23 cellular contexts compared by ENCODE assay signal in the genomic region with DNA sequence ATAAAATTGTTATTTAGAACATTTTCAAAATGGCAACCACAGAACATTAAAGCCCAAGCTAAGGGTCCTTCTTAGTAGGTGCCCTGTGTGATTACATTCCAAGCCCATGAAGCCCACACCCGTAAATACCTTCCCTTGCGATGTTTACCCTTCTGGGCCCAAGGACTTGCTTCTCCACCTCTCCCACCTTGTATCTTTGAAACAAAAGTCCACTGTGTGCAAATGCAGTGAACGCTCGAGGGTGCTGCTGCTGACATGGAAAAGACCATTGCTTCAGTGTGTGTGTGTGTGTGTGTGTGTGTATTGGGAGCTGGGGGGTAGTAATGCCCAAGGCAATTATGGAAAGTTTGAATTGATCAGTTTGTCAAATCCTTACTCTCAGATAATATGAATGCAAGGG.
DNase-seq lines count a peak whose midpoint lies in the region; ATAC-seq and TF ChIP-seq lines count a peak whose summit lies in the region.
"Had no signal": no experiment of that assay in that cellular context is flagged by ENCODE, and none has a peak within 500 bp of the region (broad histone marks: within the 10 kb centered on the region; RNA-seq: fewer than 3 reads in every experiment).

No MANE protein-coding gene starts in this region.

- H3K79me2 ChIP-seq in trophoblast cell (ENCODE audit: control insufficient read depth, insufficient read depth, low read length, poor library complexity), result peaks cover 2% of the 10 kb centered on the region

- no peak for TF ChIP-seq CTCF in IMR-90 (conservative IDR thresholded peaks at IDR 0.05; ENCODE audit: low read depth, low read length)

- H3K27ac ChIP-seq in IMR-90 (ENCODE audit: insufficient read depth, low read length), result no peak overlapping the region
- no peak overlapping the region for H3K27ac ChIP-seq in trophoblast cell (ENCODE audit: low read depth, low read length)
- H3K27ac ChIP-seq: BLaER1 had no signal

- H4K5ac ChIP-seq in IMR-90 (ENCODE audit: low read depth, low read length), result no peak overlapping the region

- peaks cover 7% of the 10 kb centered on the region; the same call in 1 of the 2 replicates for H3K4me1 ChIP-seq in IMR-90 (ENCODE audit: control insufficient read depth, insufficient read depth, low read length)
- peaks cover 12 to 13% of the 10 kb centered on the region in 2 experiments for H3K4me1 ChIP-seq in trophoblast cell (ENCODE audit: control insufficient read depth in 1 of 2, insufficient read depth in 2 of 2, low read length in 2 of 2)
- H3K4me1 ChIP-seq: BE2C, BLaER1 had no signal

- in situ Hi-C loops in IMR-90 (cut with MboI; ENCODE audit: low sequenced_read_pairs), result no loop called here

- BruUV-seq in IMR-90 (replicated peaks; lab: Mats Ljungman, UMichigan), result no TSS peak

- no peak for ATAC-seq in IMR-90 (ENCODE audit: low read depth)
- ATAC-seq in GM19463 (IDR thresholded peaks at IDR 0.05; ENCODE audit: unreplicated experiment), result no peak
- no peak for ATAC-seq in GM19455 (IDR thresholded peaks at IDR 0.05; ENCODE audit: unreplicated experiment)
- no peak for ATAC-seq in HG03025 (IDR thresholded peaks at IDR 0.05; ENCODE audit: low FRiP score, unreplicated experiment)

- intact Hi-C loops in IMR-90 (cut with micrococcal nuclease), result no loop called here

- no peak overlapping the region for H2BK5ac ChIP-seq in IMR-90 (ENCODE audit: low read depth, low read length, poor library complexity, severe bottlenecking)
- H2BK5ac ChIP-seq in trophoblast cell (ENCODE audit: low read depth, low read length, poor library complexity), result peak overlapping the region; percentile 83

- no peaks in the 10 kb centered on the region for H3K79me1 ChIP-seq in IMR-90 (ENCODE audit: low read depth in 1 of 2, low read length in 2 of 2)
- H3K79me1 ChIP-seq in trophoblast cell (ENCODE audit: low read length), result peaks cover 15% of the 10 kb centered on the region

- WGBS in IMR-90 (ENCODE audit: extremely low coverage in 2 of 2, insufficient read length in 1 of 2), 2 experiments, result no CpG with 5 or more reads among the region's 4 CpGs
- WGBS in trophoblast cell (ENCODE audit: extremely low coverage, insufficient coverage, insufficient read length), result no CpG with 5 or more reads among the region's 4 CpGs

- H3K27me3 ChIP-seq in IMR-90 (ENCODE audit: control insufficient read depth, insufficient read depth, low read length), result no peaks in the 10 kb centered on the region
- H3K27me3 ChIP-seq in trophoblast cell (ENCODE audit: insufficient read depth, low read length), result no peaks in the 10 kb centered on the region
- H3K27me3 ChIP-seq: BLaER1 had no signal

- H4K91ac ChIP-seq in IMR-90 (ENCODE audit: insufficient read depth, low read depth, low read length) (no peak overlapping the region), trophoblast cell (ENCODE audit: low read depth, low read length) (peak overlapping the region; percentile 78)

- H2BK12ac ChIP-seq in trophoblast cell (ENCODE audit: low read length), result peak overlapping the region; percentile 95

- no peak overlapping the region for H2BK15ac ChIP-seq in IMR-90 (ENCODE audit: low read depth, low read length)

- no peak overlapping the region for H3K4ac ChIP-seq in IMR-90 (ENCODE audit: low read depth, low read length)
- H3K4ac ChIP-seq in trophoblast cell (ENCODE audit: low read depth, low read length), result no peak overlapping the region

- H3K9ac ChIP-seq in IMR-90 (ENCODE audit: low read depth, low read length) (no peak overlapping the region), trophoblast cell (ENCODE audit: low read length) (no peak overlapping the region)
- H3K9ac ChIP-seq: BLaER1 had no signal

- no peak for TF ChIP-seq POLR2A in IMR-90 (IDR thresholded peaks at IDR 0.05; ENCODE audit: low read depth, low read length)

- no peak overlapping the region for H3K4me2 ChIP-seq in IMR-90 (ENCODE audit: low read depth, low read length)
- H3K4me2 ChIP-seq in trophoblast cell (ENCODE audit: low read length), result no peak overlapping the region
- H3K4me2 ChIP-seq: BLaER1 had no signal

- CTCF ChIA-PET in IMR-90 (lab: Yijun Ruan, JAX), result no interaction called here

- no peaks in the 10 kb centered on the region for H4K20me1 ChIP-seq in IMR-90 (ENCODE audit: insufficient read depth, low read length)
- H4K20me1 ChIP-seq: BLaER1 had no signal

- DNase-seq in ELF-1 (ENCODE audit: low read depth, low spot score) (peak; percentile 18), IMR-90 (no peak), islet precursor cell (peak; percentile 91), trophoblast cell (no peak)
- DNase-seq: 8988T; ACHN; C1 segment of cervical spinal cord; CD4-positive, alpha-beta memory T cell; CD4-positive, CD25-positive, alpha-beta regulatory T cell; CD8-positive, alpha-beta memory T cell; COR-L47; DMS 273 treated with DMSO at 0.1 percent for 48 hours; DMS153; DMS53; DMS79; DND-41; EL; GF-D8 had no signal

- H3K9me3 ChIP-seq in IMR-90 (ENCODE audit: control insufficient read depth, insufficient read depth, low read length) (no peaks in the 10 kb centered on the region), trophoblast cell (ENCODE audit: insufficient read depth, low read depth, low read length) (no peaks in the 10 kb centered on the region)
- H3K9me3 ChIP-seq: BE2C, BLaER1 had no signal

- dilution Hi-C loops in IMR-90 (cut with HindIII; ENCODE audit: low sequenced_read_pairs, unreplicated experiment), result no loop called here

- no peak for TF ChIP-seq RAD21 in IMR-90 (IDR thresholded peaks at IDR 0.05; ENCODE audit: low read length)

- no peak overlapping the region for H2AK9ac ChIP-seq in IMR-90 (replicated peaks; ENCODE audit: low read depth, low read length, poor library complexity)

- 0 out of 2 replicates have a peak overlapping the region, but pooled peaks have one; percentile 39 for H2BK120ac ChIP-seq in IMR-90 (ENCODE audit: low read depth, low read length)
- H2BK120ac ChIP-seq in trophoblast cell (ENCODE audit: insufficient read depth, low read length, poor library complexity), result peak overlapping the region; percentile 82

- H3K36me3 ChIP-seq in IMR-90 (ENCODE audit: control insufficient read depth, insufficient read depth, low read length), result no peaks in the 10 kb centered on the region
- H3K36me3 ChIP-seq in trophoblast cell (ENCODE audit: control insufficient read depth in 1 of 2, insufficient read depth in 2 of 2, low read length in 2 of 2), result no peaks in the 10 kb centered on the region
- H3K36me3 ChIP-seq: BE2C, BLaER1 had no signal

- H3K18ac ChIP-seq in IMR-90 (ENCODE audit: low read depth, low read length), result no peak overlapping the region
- H3K18ac ChIP-seq in trophoblast cell (ENCODE audit: low read length), result peak overlapping the region; percentile 80

- H4K12ac ChIP-seq in trophoblast cell (ENCODE audit: low read depth, low read length), result peak overlapping the region; percentile 56

- 0 out of 4 replicates have a peak overlapping the region, but pooled peaks of 1 of the 2 experiments have one; percentile 9 for H4K8ac ChIP-seq in IMR-90 (ENCODE audit: low read depth in 2 of 2, low read length in 2 of 2)
- peak overlapping the region; percentile 72 for H4K8ac ChIP-seq in trophoblast cell (ENCODE audit: low read depth, low read length)

- H3K14ac ChIP-seq in IMR-90 (replicated peaks; ENCODE audit: low read depth, low read length) (no peak overlapping the region), trophoblast cell (ENCODE audit: low read length) (peak overlapping the region; percentile 68)

- H2AFZ ChIP-seq in IMR-90 (replicated peaks; ENCODE audit: low read length, poor library complexity), result no peak overlapping the region
- peak overlapping the region; percentile 79 for H2AFZ ChIP-seq in trophoblast cell (ENCODE audit: insufficient read depth, low read length, poor library complexity)

- H2AK5ac ChIP-seq in IMR-90 (ENCODE audit: low read depth, low read length) (no peak overlapping the region), trophoblast cell (ENCODE audit: low read length) (no peak overlapping the region)

- no peak overlapping the region for H3K4me3 ChIP-seq in IMR-90 (ENCODE audit: insufficient read depth, low read depth, low read length)
- H3K4me3 ChIP-seq in trophoblast cell (ENCODE audit: low read depth, low read length), result no peak overlapping the region
- H3K4me3 ChIP-seq: BLaER1 had no signal

- 0 out of 2 replicates have a peak overlapping the region, but pooled peaks have one; percentile 14 for H2BK20ac ChIP-seq in IMR-90 (ENCODE audit: low read depth, low read length)

- H3K9me1 ChIP-seq in IMR-90 (ENCODE audit: insufficient read depth, low read length), result peaks cover 3% of the 10 kb centered on the region; the same call in 1 of the 2 replicates

- no peak overlapping the region for H3K56ac ChIP-seq in IMR-90 (ENCODE audit: extremely low read depth, insufficient read depth, low read length)

- POLR2A ChIA-PET in IMR-90 (lab: Charles Lee; ENCODE audit: unreplicated experiment), result no interaction called here

- H3K23ac ChIP-seq in IMR-90 (ENCODE audit: low read depth, low read length) (no peak overlapping the region), trophoblast cell (ENCODE audit: low read length) (no peak overlapping the region)

TF ChIP-seq in IMR-90, 13 proteins besides CTCF, POLR2A, EP300 and RAD21:
- no peak for TF ChIP-seq MAFK (IDR thresholded peaks at IDR 0.05; ENCODE audit: low read depth, low read length)
- no peak for TF ChIP-seq SMC3 (IDR thresholded peaks at IDR 0.05; ENCODE audit: low read depth, low read length)
- TF ChIP-seq FOS (IDR thresholded peaks at IDR 0.05; ENCODE audit: low read depth, low read length), result no peak
TF ChIP-seq in IMR-90: peak in this region for 0.

Comparison
In these comparisons a context has a peak if more than half of its experiments do, and no peak if none do; other contexts are left out.
1. DNase-seq: peak in ELF-1 (single experiment) and islet precursor cell (single experiment); none in IMR-90 (single experiment) and trophoblast cell (0 of 2).